8 cellular contexts compared by ENCODE assay signal in the genomic region with DNA sequence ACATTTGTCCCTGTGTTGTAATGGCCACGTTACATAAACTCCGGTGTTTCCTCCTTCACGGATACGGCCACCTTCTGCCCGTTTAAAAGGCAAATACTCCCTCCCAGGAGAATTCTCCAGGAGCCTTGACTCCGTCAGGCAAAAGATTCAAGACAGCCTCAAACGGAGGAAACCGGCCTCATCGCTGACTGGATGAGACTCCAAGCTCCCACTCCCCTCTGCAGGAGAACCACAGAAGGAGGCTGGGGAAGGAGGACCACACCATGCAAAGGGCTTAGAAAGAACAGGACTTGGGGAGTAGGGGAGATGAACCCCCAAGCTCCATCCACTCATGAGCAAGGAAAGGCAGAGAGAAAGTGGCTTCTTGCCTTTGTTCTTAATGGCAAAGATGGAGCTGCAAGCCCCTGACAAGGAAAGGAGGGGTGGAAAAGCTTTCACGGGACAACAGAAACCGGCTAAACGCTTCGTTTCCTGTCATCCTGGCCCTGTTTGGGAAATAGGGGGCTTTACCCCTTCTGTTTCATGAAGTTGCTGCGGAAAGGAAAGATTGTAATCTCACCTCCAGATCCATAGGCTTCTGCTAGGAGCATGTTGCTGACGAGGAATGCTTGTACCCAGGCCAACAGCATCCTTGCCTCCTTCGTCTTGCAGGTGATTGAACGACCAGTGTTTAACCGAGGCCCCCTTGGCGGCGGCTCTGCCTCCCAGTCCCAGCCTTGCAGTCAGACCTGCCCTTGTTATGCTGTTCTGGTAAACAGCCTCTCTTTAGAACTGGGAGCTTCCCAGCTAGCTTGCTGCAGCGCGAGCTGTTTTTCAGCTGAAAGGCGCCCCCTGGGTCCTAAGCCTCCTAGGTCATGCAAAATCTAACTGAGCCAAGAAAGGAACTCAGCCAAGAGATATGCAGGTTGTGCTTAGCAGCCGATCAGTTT. TPM values are rescaled to one million over a fixed set of nuclear protein-coding genes. Genes with fewer than 3 reads are reported as not detected.
DNase-seq lines count a peak whose midpoint lies in the region; ATAC-seq and TF ChIP-seq lines count a peak whose summit lies in the region.

A gene with protein sequence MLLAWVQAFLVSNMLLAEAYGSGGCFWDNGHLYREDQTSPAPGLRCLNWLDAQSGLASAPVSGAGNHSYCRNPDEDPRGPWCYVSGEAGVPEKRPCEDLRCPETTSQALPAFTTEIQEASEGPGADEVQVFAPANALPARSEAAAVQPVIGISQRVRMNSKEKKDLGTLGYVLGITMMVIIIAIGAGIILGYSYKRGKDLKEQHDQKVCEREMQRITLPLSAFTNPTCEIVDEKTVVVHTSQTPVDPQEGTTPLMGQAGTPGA (minus strand): TSS at position 773 of the 929 bp plus-strand sequence. CDS start 144 bp downstream, at position 629.

- H3K36me3 ChIP-seq in BLaER1 treated with 17β-estradiol and CSF1 and Interleukin-3, amounts not matched to agents 10 nM and 100 nM: peaks cover 0 to 17% (median 0%) of the 10 kb centered on the region in 11 experiments; a peak in 3 of 22 replicates
- H3K36me3 ChIP-seq in H7 (replicated peaks; ENCODE audit: control insufficient read depth, insufficient read depth, low read length) (no peaks in the 10 kb centered on the region), WERI-Rb-1 (no peaks in the 10 kb centered on the region), breast epithelium (no peaks in the 10 kb centered on the region), iPS-18a (ENCODE audit: control insufficient read depth, low read depth, low read length) (no peaks in the 10 kb centered on the region), gastrocnemius medialis (peaks cover 0 to 23% of the 10 kb centered on the region in 2 donors)

- intact Hi-C loops in breast epithelium (cut with DNase I; ENCODE audit: low total_unique reads) (no loop called here), gastrocnemius medialis (cut with DNase I; ENCODE audit: low total_unique reads) (loop anchor here (1.0 to 5.0 kb wide), 9 partner anchors 53 to 657 kb away; a partner anchor contains a TSS)

- no peaks in the 10 kb centered on the region for H3K9me3 ChIP-seq in BLaER1 treated with 17β-estradiol and CSF1 and Interleukin-3, amounts not matched to agents 10 nM and 100 nM (replicated peaks in 1 of 11)
- H3K9me3 ChIP-seq in WERI-Rb-1 (ENCODE audit: severe bottlenecking) (no peaks in the 10 kb centered on the region), breast epithelium (no peaks in the 10 kb centered on the region), iPS-18a (ENCODE audit: control insufficient read depth, low read depth, low read length) (no peaks in the 10 kb centered on the region), gastrocnemius medialis (no peaks in the 10 kb centered on the region)

- H4K20me1 ChIP-seq in BLaER1 treated with 17β-estradiol and CSF1 and Interleukin-3, amounts not matched to agents 10 nM and 100 nM: no peaks in the 10 kb centered on the region; a peak in 2 of 22 replicates

- peak within 1 kb of the TSS; percentile 96 to 100 (median 99) for H3K4me2 ChIP-seq in BLaER1 treated with 17β-estradiol and CSF1 and Interleukin-3, amounts not matched to agents 10 nM and 100 nM

- TF ChIP-seq POLR2A in breast epithelium (IDR thresholded peaks at IDR 0.05) (peak; percentile 74), gastrocnemius medialis (IDR thresholded peaks at IDR 0.05) (peak; percentile 78 to 94)

- peaks cover 62 to 87% (median 80%) of the 10 kb centered on the region in 10 experiments for H3K4me1 ChIP-seq in BLaER1 treated with 17β-estradiol and CSF1 and Interleukin-3, amounts not matched to agents 10 nM and 100 nM
- H3K4me1 ChIP-seq in breast epithelium: peaks cover 6 to 15% of the 10 kb centered on the region in 2 donors
- H3K4me1 ChIP-seq in iPS-18a (ENCODE audit: control insufficient read depth, low read depth, low read length): peaks cover 11% of the 10 kb centered on the region
- H3K4me1 ChIP-seq in gastrocnemius medialis: peaks cover 54 to 60% of the 10 kb centered on the region in 2 donors

- H3K27ac ChIP-seq in BLaER1 treated with 17β-estradiol and CSF1 and Interleukin-3, amounts not matched to agents 10 nM and 100 nM: peak within 1 kb of the TSS; percentile 83 to 99 (median 94)
- 0 out of 2 replicates have a peak within 1 kb of the TSS, but pooled peaks have one; percentile 11 for H3K27ac ChIP-seq in WERI-Rb-1
- peak within 1 kb of the TSS; percentile 94 to 98 for H3K27ac ChIP-seq in breast epithelium
- H3K27ac ChIP-seq in iPS-18a (ENCODE audit: low read length): no peak within 1 kb of the TSS
- H3K27ac ChIP-seq in gastrocnemius medialis: peak within 1 kb of the TSS; percentile 91 to 100 (median 97)

- peak within 1 kb of the TSS; percentile 60 to 80 (median 67) for H3K4me3 ChIP-seq in BLaER1 treated with 17β-estradiol and CSF1 and Interleukin-3, amounts not matched to agents 10 nM and 100 nM
- H3K4me3 ChIP-seq in H7 (ENCODE audit: insufficient read depth, low read depth, low read length): peak within 1 kb of the TSS; percentile 41
- H3K4me3 ChIP-seq in WERI-Rb-1 (ENCODE audit: low read depth, low read length): peak within 1 kb of the TSS; percentile 45
- H3K4me3 ChIP-seq in breast epithelium: peak within 1 kb of the TSS; percentile 75 to 93 (median 85)
- peak within 1 kb of the TSS; percentile 66 for H3K4me3 ChIP-seq in iPS-18a (ENCODE audit: low read length)
- H3K4me3 ChIP-seq in gastrocnemius medialis: peak within 1 kb of the TSS; percentile 56 to 89 (median 72)

- peak; percentile 76 to 80 for ATAC-seq in gastrocnemius medialis

- H3K27me3 ChIP-seq in BLaER1 treated with 17β-estradiol and CSF1 and Interleukin-3, amounts not matched to agents 10 nM and 100 nM: no peaks in the 10 kb centered on the region; a peak in 2 of 22 replicates
- H3K27me3 ChIP-seq in H7 (ENCODE audit: control insufficient read depth, insufficient read depth, low read length): peaks cover 25% of the 10 kb centered on the region
- no peaks in the 10 kb centered on the region for H3K27me3 ChIP-seq in WERI-Rb-1 (ENCODE audit: insufficient read depth, low read depth, severe bottlenecking)
- no peaks in the 10 kb centered on the region for H3K27me3 ChIP-seq in breast epithelium
- peaks cover 28% of the 10 kb centered on the region for H3K27me3 ChIP-seq in iPS-18a (ENCODE audit: control insufficient read depth, insufficient read depth, low read length)
- H3K27me3 ChIP-seq in gastrocnemius medialis: no peaks in the 10 kb centered on the region

- in situ Hi-C loops in gastrocnemius medialis (cut with MboI; ENCODE audit: low sequenced_read_pairs in 4 of 4): no loop called here

- peak within 1 kb of the TSS; percentile 85 to 98 (median 87) for H3K9ac ChIP-seq in BLaER1 treated with 17β-estradiol and CSF1 and Interleukin-3, amounts not matched to agents 10 nM and 100 nM
- no peak within 1 kb of the TSS for H3K9ac ChIP-seq in iPS-18a (ENCODE audit: low read length)

- TF ChIP-seq CTCF in WERI-Rb-1 (IDR thresholded peaks at IDR 0.05; ENCODE audit: low read depth, low read length) (peak; percentile 56; the same call in 1 of the 2 replicates), breast epithelium (IDR thresholded peaks at IDR 0.05) (peak; percentile 31 to 61 (median 57)), gastrocnemius medialis (IDR thresholded peaks at IDR 0.05 in 4 of 5, conservative IDR thresholded peaks at IDR 0.05 in 1 of 5) (peak; percentile 12 to 65 (median 33))

- DNase-seq in H7 (peak; percentile 89), NCI-H2196 (lab: John Stamatoyannopoulos, UW; ENCODE audit: unreplicated experiment) (peak; percentile 68), WERI-Rb-1 (peak; percentile 85), breast epithelium (ENCODE audit: low spot score in 2 of 2) (peak; percentile 83 to 86), gastrocnemius medialis (peak; percentile 90 to 91), OCI-M2 (lab: John Stamatoyannopoulos, UW; ENCODE audit: unreplicated experiment) (no peak)

RNA-seq across cellular contexts. Expression of the gene that starts here (rescaled TPM):
- total RNA-seq in H7 (2014; rRNA removed; shearing (Covaris generic)): 0.76 and 3.9 TPM in 2 replicates
- total RNA-seq in breast epithelium (100 to 1,000 TPM in 1 of 3 donors, 10 to 100 TPM in 2; 43.3 to 109 (median 72.5) TPM), gastrocnemius medialis (10 to 100 TPM; 11.2 to 28.3 (median 14.5) TPM)
